ENCODE assay signal across 13 cellular contexts in the genomic region with DNA sequence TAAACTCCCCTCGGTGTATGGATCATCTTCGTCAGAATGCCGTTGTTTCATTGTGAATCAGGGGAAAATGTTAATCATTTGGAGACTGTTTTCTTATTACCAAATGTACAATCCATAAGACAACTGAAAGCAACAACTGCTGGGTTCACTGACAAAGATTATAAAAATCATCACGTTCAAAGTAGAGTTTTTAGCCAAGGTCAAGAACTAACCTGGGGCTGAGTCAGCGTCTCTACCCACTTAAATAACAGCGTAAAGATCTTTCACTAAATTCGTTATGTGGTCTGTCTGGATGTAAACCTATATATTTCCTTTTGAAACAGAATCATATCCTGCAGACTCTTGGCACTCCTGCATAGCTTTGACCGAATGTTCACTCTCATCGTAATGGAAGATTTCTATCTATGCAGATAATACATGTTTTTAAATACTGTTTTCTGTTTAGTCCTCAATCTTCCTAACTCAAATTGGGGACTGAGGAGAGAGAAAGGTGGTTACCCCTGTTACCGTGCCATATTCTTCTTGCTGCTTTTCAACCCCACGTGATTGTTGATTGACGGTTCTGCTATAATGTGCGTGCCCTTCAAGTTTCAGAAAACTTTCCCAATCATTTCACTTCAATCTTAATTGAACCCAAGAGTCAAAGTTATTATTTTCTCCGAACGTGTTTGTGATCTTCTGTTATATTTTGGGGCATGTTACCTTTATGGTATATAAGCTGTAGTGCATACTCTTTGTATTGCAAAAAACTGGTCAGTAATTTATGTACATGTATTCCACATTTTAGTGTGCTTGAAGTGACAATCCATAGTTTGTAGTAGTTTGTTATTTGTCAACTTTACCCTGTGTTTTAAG. TPM values are rescaled to one million over a fixed set of nuclear protein-coding genes. Genes with fewer than 3 reads are reported as not detected.
DNase-seq lines count a peak whose midpoint lies in the region; ATAC-seq and TF ChIP-seq lines count a peak whose summit lies in the region.
"Had no signal": no experiment of that assay in that cellular context is flagged by ENCODE, and none has a peak within 500 bp of the region (broad histone marks: within the 10 kb centered on the region; RNA-seq: fewer than 3 reads in every experiment).

No MANE protein-coding gene starts in this region.

- no peaks in the 10 kb centered on the region for H3K27me3 Mint-ChIP-seq in activated naive CD8-positive, alpha-beta T cell treated with anti-CD3 and anti-CD28 coated beads, Interleukin-2, amount 50 U/mL, for 24 hours
- no peaks in the 10 kb centered on the region for H3K27me3 Mint-ChIP-seq in progenitor cell of endocrine pancreas

- intact Hi-C loops in Panc1 (cut with micrococcal nuclease; ENCODE audit: unreplicated experiment) (loop anchor here (5.0 kb wide), 1 partner anchor 97 kb away; no protein-coding TSS in a partner anchor), heart left ventricle (cut with DNase I) (loop anchor here in 8 of 10 donors (5.0 to 10.0 kb wide), 4 partner anchors 92 to 297 kb away; no protein-coding TSS in a partner anchor)

- no peaks in the 10 kb centered on the region for H3K9me3 Mint-ChIP-seq in activated naive CD8-positive, alpha-beta T cell treated with anti-CD3 and anti-CD28 coated beads, Interleukin-2, amount 50 U/mL, for 24 hours
- no peaks in the 10 kb centered on the region for H3K9me3 Mint-ChIP-seq in progenitor cell of endocrine pancreas (ENCODE audit: low read depth)

- H3K9me3 ChIP-seq in Panc1 (ENCODE audit: control insufficient read depth, insufficient read depth, low read depth, low read length) (no peaks in the 10 kb centered on the region), SJCRH30 (replicated peaks) (no peaks in the 10 kb centered on the region), heart left ventricle (no peaks in the 10 kb centered on the region)
- H3K9me3 ChIP-seq: left ventricle myocardium inferior had no signal

- H3K4me3 Mint-ChIP-seq in activated naive CD8-positive, alpha-beta T cell treated with anti-CD3 and anti-CD28 coated beads, Interleukin-2, amount 50 U/mL, for 24 hours = peak overlapping the region; percentile 54
- peak overlapping the region; percentile 48 for H3K4me3 Mint-ChIP-seq in progenitor cell of endocrine pancreas (ENCODE audit: low read depth)

- POLR2A ChIA-PET in Panc1 (lab: Charles Lee) = interaction anchor here (0.6 to 0.7 kb wide), 2 partner anchors 91 to 123 kb away, joined by 4 read pairs; no protein-coding TSS in a partner anchor

- no peak for DNase-seq in activated CD4-positive, CD25-positive, alpha-beta regulatory T cell treated with anti-CD3 and anti-CD28 coated beads, Interleukin-2, amount 50 U/mL, for 72 hours
- DNase-seq in Panc1 (ENCODE audit: low read depth, low spot score) = no peak
- no peak for DNase-seq in activated naive CD8-positive, alpha-beta T cell treated with anti-CD3 and anti-CD28 coated beads, Interleukin-2, amount 50 U/mL, for 24 hours
- no peak for DNase-seq in progenitor cell of endocrine pancreas (ENCODE audit: low spot score, unreplicated experiment)
- no peak for DNase-seq in CD1c-positive myeloid dendritic cell (ENCODE audit: extremely low spot score)
- no peak for DNase-seq in SJCRH30
- no peak for DNase-seq in heart left ventricle
- DNase-seq: 8988T; DMS 273 treated with DMSO at 0.1 percent for 48 hours; effector CD8-positive, alpha-beta T cell; left ventricle myocardium inferior had no signal

- WGBS in heart left ventricle, 4 donors = 85 to 90% (median 88%) methylated on average over 15 of the region's 15 CpGs

- in situ Hi-C loops in Panc1 (cut with HindIII; ENCODE audit: low pct_unique_long_range_greater_than_20kb, low sequenced_read_pairs) = no loop called here

- H3K36me3 Mint-ChIP-seq in activated naive CD8-positive, alpha-beta T cell treated with anti-CD3 and anti-CD28 coated beads, Interleukin-2, amount 50 U/mL, for 24 hours (ENCODE audit: low read depth) = peaks cover 23% of the 10 kb centered on the region
- H3K36me3 Mint-ChIP-seq in progenitor cell of endocrine pancreas (ENCODE audit: insufficient read depth) = peaks cover 9% of the 10 kb centered on the region

- BruUV-seq in Panc1 (replicated peaks; lab: Mats Ljungman, UMichigan) = no TSS peak

- no peak for TF ChIP-seq CTCF in Panc1 (IDR thresholded peaks at IDR 0.05)
- TF ChIP-seq CTCF in progenitor cell of endocrine pancreas (IDR thresholded peaks at IDR 0.05; ENCODE audit: unreplicated experiment) = no peak
- no peak for TF ChIP-seq CTCF in heart left ventricle (IDR thresholded peaks at IDR 0.05)

- H3K4me3 ChIP-seq in Panc1 (ENCODE audit: low read depth in 2 of 2, low read length in 2 of 2) (peak overlapping the region in 1 of 2 experiments; percentile 24; a peak in 2 of 4 replicates), SJCRH30 (no peak overlapping the region), heart left ventricle (no peak overlapping the region)
- H3K4me3 ChIP-seq: left ventricle myocardium inferior had no signal

- H3K27me3 ChIP-seq in Panc1 (ENCODE audit: control insufficient read depth, insufficient read depth, low read length) (no peaks in the 10 kb centered on the region), SJCRH30 (no peaks in the 10 kb centered on the region), heart left ventricle (no peaks in the 10 kb centered on the region)

- H3K27ac Mint-ChIP-seq in activated naive CD8-positive, alpha-beta T cell treated with anti-CD3 and anti-CD28 coated beads, Interleukin-2, amount 50 U/mL, for 24 hours = peak overlapping the region; percentile 94
- peak overlapping the region; percentile 96 for H3K27ac Mint-ChIP-seq in progenitor cell of endocrine pancreas

- H3K27ac ChIP-seq in Panc1 (ENCODE audit: low read length) = peak overlapping the region; percentile 72
- H3K27ac ChIP-seq in SJCRH30 = no peak overlapping the region
- H3K27ac ChIP-seq in heart left ventricle = no peak overlapping the region
- H3K27ac ChIP-seq: left ventricle myocardium inferior had no signal

- peaks cover 80% of the 10 kb centered on the region for H3K4me1 Mint-ChIP-seq in activated naive CD8-positive, alpha-beta T cell treated with anti-CD3 and anti-CD28 coated beads, Interleukin-2, amount 50 U/mL, for 24 hours
- peaks cover 24% of the 10 kb centered on the region for H3K4me1 Mint-ChIP-seq in progenitor cell of endocrine pancreas (ENCODE audit: low read depth)

- CTCF ChIA-PET in Panc1 (lab: Charles Lee) = interaction anchor here (0.6 to 1.3 kb wide), 4 partner anchors 47 to 716 kb away, joined by 3 to 6 read pairs (median 3); no protein-coding TSS in a partner anchor

- peak; percentile 59 to 64 for ATAC-seq in activated CD4-positive, CD25-positive, alpha-beta regulatory T cell treated with anti-CD3 and anti-CD28 coated beads, Interleukin-2, amount 50 U/mL, for 24 hours
- ATAC-seq in Panc1 = no peak
- peak; percentile 65 for ATAC-seq in activated naive CD8-positive, alpha-beta T cell treated with anti-CD3 and anti-CD28 coated beads, Interleukin-2, amount 50 U/mL, for 24 hours
- ATAC-seq in heart left ventricle = no peak

- TF ChIP-seq POLR2A in heart left ventricle (IDR thresholded peaks at IDR 0.05) = no peak

- H3K4me1 ChIP-seq in Panc1 (ENCODE audit: control insufficient read depth, insufficient read depth, low read length) = peaks cover 40% of the 10 kb centered on the region
- no peaks in the 10 kb centered on the region for H3K4me1 ChIP-seq in SJCRH30
- peaks cover 0 to 12% (median 0%) of the 10 kb centered on the region in 12 donors for H3K4me1 ChIP-seq in heart left ventricle
- H3K4me1 ChIP-seq: left ventricle myocardium inferior had no signal

- H3K36me3 ChIP-seq in Panc1 (ENCODE audit: control insufficient read depth, insufficient read depth, low read length) = 0 out of 2 replicates have a peak, but pooled peaks cover 2% of the 10 kb centered on the region
- no peaks in the 10 kb centered on the region for H3K36me3 ChIP-seq in SJCRH30
- peaks cover 0 to 20% (median 7%) of the 10 kb centered on the region in 9 donors for H3K36me3 ChIP-seq in heart left ventricle

RNA-seq across cellular contexts. Expression of a gene that starts 15.6 kb away (rescaled TPM):
- total RNA-seq in Panc1 (2021; ENCODE audit: unreplicated experiment) (0.33 TPM), progenitor cell of endocrine pancreas (1.3 and 1.7 TPM in 2 replicates), heart left ventricle (under 1 TPM in 5 of 9 donors, not detected in 4; 0.08 to 0.29 (median 0.17) TPM)
- 0.25 TPM for polyA plus RNA-seq in Panc1 (2012; ENCODE audit: insufficient read length)
- not detected in 2 replicates for total RNA-seq in SJCRH30 (2014; rRNA removed; shearing (Covaris generic))
- under 1 TPM in 1 of 2 donors, not detected in 1; 0.19 TPM for polyA plus RNA-seq in heart left ventricle
- total RNA-seq: glomerular endothelial cell had no signal

RNA-seq across cellular contexts. Expression of a gene that starts 37.6 kb away (rescaled TPM):
- 17.5 TPM for total RNA-seq in Panc1 (2021; ENCODE audit: unreplicated experiment)
- polyA plus RNA-seq in Panc1 (2012; ENCODE audit: insufficient read length) = 10.9 TPM
- 31.0 and 32.5 TPM in 2 replicates for total RNA-seq in progenitor cell of endocrine pancreas
- 0.18 and 0.25 TPM in 2 replicates for total RNA-seq in SJCRH30 (2014; rRNA removed; shearing (Covaris generic))
- 1 to 10 TPM; 4.3 to 9.7 (median 6.1) TPM for total RNA-seq in heart left ventricle
- polyA plus RNA-seq in heart left ventricle = 1 to 10 TPM; 2.1 to 3.6 TPM

Comparison
In these comparisons a context has a peak if more than half of its experiments do, and no peak if none do; other contexts are left out.
1. ATAC-seq: peak in activated CD4-positive, CD25-positive, alpha-beta regulatory T cell treated with anti-CD3 and anti-CD28 coated beads, Interleukin-2, amount 50 U/mL, for 24 hours (2 of 2) and activated naive CD8-positive, alpha-beta T cell treated with anti-CD3 and anti-CD28 coated beads, Interleukin-2, amount 50 U/mL, for 24 hours (single experiment); none in Panc1 (single experiment) and heart left ventricle (0 of 4).